ENCODE assay signal across 1 cellular context in the genomic region with DNA sequence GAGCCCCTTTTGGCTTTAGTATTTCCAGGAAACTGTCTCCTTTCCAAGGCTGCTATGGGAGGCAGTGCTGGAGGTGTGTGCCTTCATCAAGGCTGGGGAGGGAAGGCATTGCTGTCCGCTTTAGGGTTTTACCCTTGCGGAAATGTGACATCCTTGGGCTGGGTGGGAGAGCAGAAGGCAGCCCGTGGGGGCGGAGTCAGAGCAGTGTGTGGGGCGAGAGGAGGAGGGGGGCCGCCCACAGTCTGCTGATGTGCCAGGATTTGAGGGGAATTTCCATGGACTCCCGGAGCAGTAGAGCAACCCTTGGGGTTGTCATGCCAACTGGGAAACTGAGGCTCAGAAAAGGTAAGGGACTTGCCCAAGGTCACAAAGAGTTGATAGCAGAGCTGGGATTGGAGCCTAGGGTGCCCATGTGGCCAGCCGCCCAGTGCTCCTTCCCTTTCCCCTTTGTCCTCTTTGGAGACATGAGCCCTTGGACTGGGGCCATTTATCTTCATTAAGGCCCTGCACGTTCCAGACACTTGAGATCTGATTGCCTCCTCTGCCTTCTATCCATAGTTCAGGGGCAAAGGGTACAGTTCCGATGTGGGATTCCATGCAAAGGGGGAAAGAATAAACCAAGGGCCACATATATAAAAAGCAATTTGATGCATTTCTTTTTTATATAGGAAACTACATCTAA.
TF ChIP-seq lines count a peak whose summit lies in the region.

No MANE protein-coding gene starts in this region.

TF ChIP-seq in GM23338, 12 proteins besides CTCF, POLR2A, EP300 and RAD21:
- TF ChIP-seq, protein P1, sequence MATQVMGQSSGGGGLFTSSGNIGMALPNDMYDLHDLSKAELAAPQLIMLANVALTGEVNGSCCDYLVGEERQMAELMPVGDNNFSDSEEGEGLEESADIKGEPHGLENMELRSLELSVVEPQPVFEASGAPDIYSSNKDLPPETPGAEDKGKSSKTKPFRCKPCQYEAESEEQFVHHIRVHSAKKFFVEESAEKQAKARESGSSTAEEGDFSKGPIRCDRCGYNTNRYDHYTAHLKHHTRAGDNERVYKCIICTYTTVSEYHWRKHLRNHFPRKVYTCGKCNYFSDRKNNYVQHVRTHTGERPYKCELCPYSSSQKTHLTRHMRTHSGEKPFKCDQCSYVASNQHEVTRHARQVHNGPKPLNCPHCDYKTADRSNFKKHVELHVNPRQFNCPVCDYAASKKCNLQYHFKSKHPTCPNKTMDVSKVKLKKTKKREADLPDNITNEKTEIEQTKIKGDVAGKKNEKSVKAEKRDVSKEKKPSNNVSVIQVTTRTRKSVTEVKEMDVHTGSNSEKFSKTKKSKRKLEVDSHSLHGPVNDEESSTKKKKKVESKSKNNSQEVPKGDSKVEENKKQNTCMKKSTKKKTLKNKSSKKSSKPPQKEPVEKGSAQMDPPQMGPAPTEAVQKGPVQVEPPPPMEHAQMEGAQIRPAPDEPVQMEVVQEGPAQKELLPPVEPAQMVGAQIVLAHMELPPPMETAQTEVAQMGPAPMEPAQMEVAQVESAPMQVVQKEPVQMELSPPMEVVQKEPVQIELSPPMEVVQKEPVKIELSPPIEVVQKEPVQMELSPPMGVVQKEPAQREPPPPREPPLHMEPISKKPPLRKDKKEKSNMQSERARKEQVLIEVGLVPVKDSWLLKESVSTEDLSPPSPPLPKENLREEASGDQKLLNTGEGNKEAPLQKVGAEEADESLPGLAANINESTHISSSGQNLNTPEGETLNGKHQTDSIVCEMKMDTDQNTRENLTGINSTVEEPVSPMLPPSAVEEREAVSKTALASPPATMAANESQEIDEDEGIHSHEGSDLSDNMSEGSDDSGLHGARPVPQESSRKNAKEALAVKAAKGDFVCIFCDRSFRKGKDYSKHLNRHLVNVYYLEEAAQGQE (IDR thresholded peaks at IDR 0.05; ENCODE audit: unreplicated experiment), result no peak
- no peak for TF ChIP-seq ZNF331 (CRISPR knock-in tag; IDR thresholded peaks at IDR 0.05; ENCODE audit: low read depth)
- no peak for TF ChIP-seq EZH2phosphoT487 (IDR thresholded peaks at IDR 0.05; ENCODE audit: unreplicated experiment)
